Comparison of ENCODE assay signal across 8 cellular contexts in genomic region chr12:76032043-76032981, GRCh38. TPM values are rescaled to one million over a fixed set of nuclear protein-coding genes. Genes with fewer than 3 reads are reported as not detected.
A peak's percentile ranks its signal among the peaks of the same experiment; 100 is the strongest.
DNase-seq lines count a peak whose midpoint lies in the region; ATAC-seq, FAIRE-seq and TF ChIP-seq lines count a peak whose summit lies in the region.

No MANE protein-coding gene starts in this region.

- H2AFZ ChIP-seq in SU-DHL-6 (ENCODE audit: low read depth, low read length, severe bottlenecking) (peak overlapping the region; percentile 96), keratinocyte (ENCODE audit: control insufficient read depth, low read length) (no peak overlapping the region)

- peaks cover 17% of the 10 kb centered on the region for H3F3A ChIP-seq in SU-DHL-6 (ENCODE audit: insufficient read depth)

- peaks cover 19 to 33% (median 25%) of the 10 kb centered on the region in 10 experiments for H3K4me1 ChIP-seq in BLaER1 treated with 17β-estradiol and CSF1 and Interleukin-3, amounts not matched to agents 10 nM and 100 nM
- H3K4me1 ChIP-seq in keratinocyte (ENCODE audit: control insufficient read depth, extremely low read depth, insufficient read depth, low read length) = peaks cover 6% of the 10 kb centered on the region

- no peaks in the 10 kb centered on the region for H3K9me2 ChIP-seq in SU-DHL-6 (replicated peaks; ENCODE audit: insufficient read depth, low read length)

- no peaks in the 10 kb centered on the region for H3K36me3 ChIP-seq in BLaER1 treated with 17β-estradiol and CSF1 and Interleukin-3, amounts not matched to agents 10 nM and 100 nM
- H3K36me3 ChIP-seq in SU-DHL-6 (ENCODE audit: low read length) (no peaks in the 10 kb centered on the region), keratinocyte (ENCODE audit: control insufficient read depth in 2 of 2, extremely low read depth in 1 of 2, insufficient read depth in 2 of 2, low read length in 2 of 2) (peaks cover 4 to 22% of the 10 kb centered on the region in 2 experiments)

- peak overlapping the region; percentile 81 to 93 (median 87) for H3K27ac ChIP-seq in BLaER1 treated with 17β-estradiol and CSF1 and Interleukin-3, amounts not matched to agents 10 nM and 100 nM
- H3K27ac ChIP-seq in SU-DHL-6 (ENCODE audit: low read depth, low read length) (no peak overlapping the region), keratinocyte (ENCODE audit: control insufficient read depth, insufficient read depth, low read length) (peak overlapping the region; percentile 82)

- H3K9me1 ChIP-seq in keratinocyte (ENCODE audit: control insufficient read depth, extremely low read depth, insufficient read depth, low read length) = no peaks in the 10 kb centered on the region

- peak overlapping the region; percentile 79 to 93 (median 88) for H3K9ac ChIP-seq in BLaER1 treated with 17β-estradiol and CSF1 and Interleukin-3, amounts not matched to agents 10 nM and 100 nM
- peak overlapping the region; percentile 77 for H3K9ac ChIP-seq in SU-DHL-6 (ENCODE audit: low read length)
- peak overlapping the region; percentile 95 for H3K9ac ChIP-seq in keratinocyte (ENCODE audit: control insufficient read depth, extremely low read depth, insufficient read depth, low read length)

- FAIRE-seq in keratinocyte (lab: Jason Lieb, UNC) = peak; percentile 61

- H3K27me3 ChIP-seq in BLaER1 treated with 17β-estradiol and CSF1 and Interleukin-3, amounts not matched to agents 10 nM and 100 nM = peaks cover 28 to 33% (median 31%) of the 10 kb centered on the region in 11 experiments
- H3K27me3 ChIP-seq in SU-DHL-6 (ENCODE audit: low read length) (no peaks in the 10 kb centered on the region), keratinocyte (ENCODE audit: control insufficient read depth, extremely low read depth, insufficient read depth, low read length) (no peaks in the 10 kb centered on the region)

- dilution Hi-C loops in keratinocyte (cut with MboI; ENCODE audit: extremely low pct_ligation_motif_present, low sequenced_read_pairs) = no loop called here

- peak overlapping the region; percentile 90 to 100 (median 98) for H3K4me2 ChIP-seq in BLaER1 treated with 17β-estradiol and CSF1 and Interleukin-3, amounts not matched to agents 10 nM and 100 nM
- peak overlapping the region; percentile 87 for H3K4me2 ChIP-seq in SU-DHL-6 (ENCODE audit: low read depth, low read length, poor library complexity, severe bottlenecking)
- H3K4me2 ChIP-seq in keratinocyte (ENCODE audit: control insufficient read depth, extremely low read depth, insufficient read depth, low read depth, low read length) = peak overlapping the region; percentile 85

- ATAC-seq in GM19328 (IDR thresholded peaks at IDR 0.05; ENCODE audit: unreplicated experiment) (peak; percentile 24), HG03354 (IDR thresholded peaks at IDR 0.05; ENCODE audit: poor library complexity, severe bottlenecking, unreplicated experiment) (peak; percentile 33)

- no peaks in the 10 kb centered on the region for H3K9me3 ChIP-seq in BLaER1 treated with 17β-estradiol and CSF1 and Interleukin-3, amounts not matched to agents 10 nM and 100 nM (replicated peaks in 1 of 11)
- no peaks in the 10 kb centered on the region for H3K9me3 ChIP-seq in SU-DHL-6 (ENCODE audit: insufficient read depth, low read length)
- H3K9me3 ChIP-seq in keratinocyte (ENCODE audit: control insufficient read depth, low read depth, low read length) = no peaks in the 10 kb centered on the region

- no peaks in the 10 kb centered on the region for H3K79me2 ChIP-seq in SU-DHL-6 (ENCODE audit: insufficient read depth, low read length)
- H3K79me2 ChIP-seq in keratinocyte (ENCODE audit: control insufficient read depth, insufficient read depth, low read length) = peaks cover 43% of the 10 kb centered on the region

- TF ChIP-seq CTCF in SU-DHL-6 (IDR thresholded peaks at IDR 0.05; ENCODE audit: insufficient read depth, low read length, poor library complexity, severe bottlenecking) = no peak
- no peak for TF ChIP-seq CTCF in keratinocyte (optimal IDR thresholded peaks at IDR 0.05 in 1 of 3, IDR thresholded peaks at IDR 0.05 in 1 of 3, conservative IDR thresholded peaks at IDR 0.05 in 1 of 3; ENCODE audit: extremely low read depth in 1 of 3, insufficient read depth in 2 of 3, low read length in 3 of 3)

- peak; percentile 59 for DNase-seq in cerebellar cortex (ENCODE audit: low spot score)
- DNase-seq in keratinocyte (ENCODE audit: low read depth, low spot score) = no peak
- peak; percentile 34 for DNase-seq in stimulated activated CD4-positive, alpha-beta T cell treated with anti-CD3 and anti-CD28 coated beads, Interleukin-15, amount 100 ng/mL, for 24 hours
- DNase-seq in SKM-1 (lab: John Stamatoyannopoulos, UW; ENCODE audit: unreplicated experiment) = no peak

- peak overlapping the region; percentile 68 to 80 (median 72) for H3K4me3 ChIP-seq in BLaER1 treated with 17β-estradiol and CSF1 and Interleukin-3, amounts not matched to agents 10 nM and 100 nM
- H3K4me3 ChIP-seq in SU-DHL-6 (ENCODE audit: insufficient read depth, low read length, poor library complexity, severe bottlenecking) (peak overlapping the region; percentile 73), keratinocyte (ENCODE audit: control insufficient read depth in 2 of 3, extremely low read depth in 1 of 3, insufficient read depth in 2 of 3, low read depth in 1 of 3, low read length in 3 of 3) (peak overlapping the region; percentile 62 to 98 (median 72))

- peaks cover 0 to 29% (median 15%) of the 10 kb centered on the region in 11 experiments; a peak in 14 of 22 replicates for H4K20me1 ChIP-seq in BLaER1 treated with 17β-estradiol and CSF1 and Interleukin-3, amounts not matched to agents 10 nM and 100 nM
- H4K20me1 ChIP-seq in SU-DHL-6 (ENCODE audit: low read depth, low read length) (no peaks in the 10 kb centered on the region), keratinocyte (ENCODE audit: control insufficient read depth, extremely low read depth, insufficient read depth, low read length) (peaks cover 9% of the 10 kb centered on the region)

RNA-seq across cellular contexts. Expression of gene PHLDA1, which starts 0.7 kb away (rescaled TPM):
- polyA plus RNA-seq in keratinocyte = 107 to 144 TPM (median 118 TPM) in 3 replicates
- polyA plus RNA-seq in keratinocyte (2011; ENCODE audit: low read depth) = 49.0 TPM
- 87.1 and 90.4 TPM in 2 replicates for polyA plus RNA-seq in keratinocyte (2011; cell fraction: cytosol; rRNA removed)
- polyA plus RNA-seq in keratinocyte (2011; cell fraction: nucleus; rRNA removed) = 128 and 137 TPM in 2 replicates
- 113 and 158 TPM in 2 replicates for polyA plus RNA-seq in keratinocyte (2012; ENCODE audit: low replicate concordance)
- 52.6 to 84.2 TPM (median 78.2 TPM) in 3 replicates for polyA minus RNA-seq in keratinocyte
- polyA minus RNA-seq in keratinocyte (2011; cell fraction: cytosol; rRNA and poly(A)+ RNA removed) = 201 TPM
- 108 and 134 TPM in 2 replicates for polyA minus RNA-seq in keratinocyte (2011; cell fraction: nucleus; rRNA and poly(A)+ RNA removed)

RNA-seq across cellular contexts. Expression of gene NAP1L1, which starts 52.2 kb away (rescaled TPM):
- 161 to 384 TPM (median 345 TPM) in 3 replicates for polyA plus RNA-seq in keratinocyte
- polyA plus RNA-seq in keratinocyte (2011; ENCODE audit: low read depth) = 1,011 TPM
- polyA plus RNA-seq in keratinocyte (2011; cell fraction: cytosol; rRNA removed) = 227 and 300 TPM in 2 replicates
- polyA plus RNA-seq in keratinocyte (2011; cell fraction: nucleus; rRNA removed) = 112 and 187 TPM in 2 replicates
- polyA plus RNA-seq in keratinocyte (2012; ENCODE audit: low replicate concordance) = 344 and 391 TPM in 2 replicates
- polyA minus RNA-seq in keratinocyte = 9.8 to 110 TPM (median 43.1 TPM) in 3 replicates
- 136 TPM for polyA minus RNA-seq in keratinocyte (2011; cell fraction: cytosol; rRNA and poly(A)+ RNA removed)
- polyA minus RNA-seq in keratinocyte (2011; cell fraction: nucleus; rRNA and poly(A)+ RNA removed) = 47.4 and 71.4 TPM in 2 replicates

Comparison
In these comparisons a context has a peak if more than half of its experiments do, and no peak if none do; other contexts are left out.
1. DNase-seq: peak in cerebellar cortex (single experiment) and stimulated activated CD4-positive, alpha-beta T cell treated with anti-CD3 and anti-CD28 coated beads, Interleukin-15, amount 100 ng/mL, for 24 hours (single experiment); none in keratinocyte (single experiment) and SKM-1 (single experiment).
2. Peak in every context shown above with its lines, with median percentiles within 50 percentile points of each other: H3K4me2 ChIP-seq, H3K4me3 ChIP-seq and H3K9ac ChIP-seq.